In genomic region chr2:72919414-72920316, GRCh38 we compare ENCODE assay signal across 9 cellular contexts. TPM values are rescaled to one million over a fixed set of nuclear protein-coding genes. Genes with fewer than 3 reads are reported as not detected.
DNase-seq lines count a peak whose midpoint lies in the region; ATAC-seq and TF ChIP-seq lines count a peak whose summit lies in the region.
"Had no signal": no experiment of that assay in that cellular context is flagged by ENCODE, and none has a peak within 500 bp of the region (broad histone marks: within the 10 kb centered on the region; RNA-seq: fewer than 3 reads in every experiment).

No MANE protein-coding gene starts in this region.

- no TSS peak for BruUV-seq in IMR-90 (replicated peaks; lab: Mats Ljungman, UMichigan)

- H2AFZ ChIP-seq in IMR-90 (replicated peaks; ENCODE audit: low read length, poor library complexity) (no peak overlapping the region), neuronal stem cell (ENCODE audit: low read length) (peak overlapping the region; percentile 88)

- H3K23ac ChIP-seq in IMR-90 (ENCODE audit: low read depth, low read length): no peak overlapping the region; the same call in none of the 2 replicates
- H3K23ac ChIP-seq in neuronal stem cell (ENCODE audit: low read depth, low read length, poor library complexity): no peak overlapping the region

- no peak overlapping the region for H2BK12ac ChIP-seq in neuronal stem cell (ENCODE audit: low read length)

- H3K9me1 ChIP-seq in IMR-90 (ENCODE audit: insufficient read depth, low read length): no peaks in the 10 kb centered on the region

- no peak overlapping the region for H2BK120ac ChIP-seq in IMR-90 (ENCODE audit: low read depth, low read length)
- H2BK120ac ChIP-seq in neuronal stem cell (ENCODE audit: low read depth, low read length): no peak overlapping the region

- POLR2A ChIA-PET in IMR-90 (lab: Charles Lee; ENCODE audit: unreplicated experiment): no interaction called here

- H3K36me3 ChIP-seq in IMR-90 (ENCODE audit: control insufficient read depth, insufficient read depth, low read length) (no peaks in the 10 kb centered on the region), neuronal stem cell (replicated peaks in 1 of 2; ENCODE audit: control insufficient read depth in 2 of 2, insufficient read depth in 2 of 2, low read length in 2 of 2) (peaks cover 0 to 2% of the 10 kb centered on the region in 2 donors)

- H2AK5ac ChIP-seq in IMR-90 (ENCODE audit: low read depth, low read length) (no peak overlapping the region), neuronal stem cell (ENCODE audit: low read depth, low read length) (no peak overlapping the region)

- no peak overlapping the region for H2BK5ac ChIP-seq in IMR-90 (ENCODE audit: low read depth, low read length, poor library complexity, severe bottlenecking)
- no peak overlapping the region for H2BK5ac ChIP-seq in neuronal stem cell (ENCODE audit: low read length)

- H4K91ac ChIP-seq in IMR-90 (ENCODE audit: insufficient read depth, low read depth, low read length) (no peak overlapping the region), neuronal stem cell (ENCODE audit: low read depth, low read length, poor library complexity) (no peak overlapping the region)

- TF ChIP-seq RAD21 in IMR-90 (IDR thresholded peaks at IDR 0.05; ENCODE audit: low read length): no peak

- intact Hi-C loops in IMR-90 (cut with micrococcal nuclease): no loop called here

- H4K8ac ChIP-seq in IMR-90 (ENCODE audit: low read depth in 2 of 2, low read length in 2 of 2): no peak overlapping the region
- H4K8ac ChIP-seq in neuronal stem cell (ENCODE audit: low read depth, low read length): no peak overlapping the region

- H3K56ac ChIP-seq in IMR-90 (ENCODE audit: extremely low read depth, insufficient read depth, low read length): no peak overlapping the region

- H3K18ac ChIP-seq in IMR-90 (ENCODE audit: low read depth, low read length) (no peak overlapping the region), neuronal stem cell (ENCODE audit: low read length) (peak overlapping the region; percentile 88)

- H3K27ac ChIP-seq in IMR-90 (ENCODE audit: insufficient read depth, low read length) (no peak overlapping the region), neuronal stem cell (replicated peaks; ENCODE audit: low read length) (no peak overlapping the region)

- WGBS in IMR-90 (ENCODE audit: extremely low coverage in 2 of 2, insufficient read length in 1 of 2), 2 experiments: 2% methylated on average over 28 of the region's 48 CpGs; no CpG with 5 or more reads in 1 of the 2 experiments
- no CpG with 5 or more reads among the region's 48 CpGs for WGBS in neuronal stem cell (ENCODE audit: extremely low coverage in 2 of 2, insufficient read length in 2 of 2, insufficient replicate concordance in 1 of 2), 2 donors

- H3K36me3 Mint-ChIP-seq in effector memory CD8-positive, alpha-beta T cell (ENCODE audit: insufficient read depth): peaks cover 10% of the 10 kb centered on the region

- dilution Hi-C loops in IMR-90 (cut with HindIII; ENCODE audit: low sequenced_read_pairs, unreplicated experiment): no loop called here

- H3K14ac ChIP-seq in IMR-90 (replicated peaks; ENCODE audit: low read depth, low read length) (no peak overlapping the region), neuronal stem cell (ENCODE audit: low read length) (no peak overlapping the region)

- H3K4me1 ChIP-seq in IMR-90 (ENCODE audit: control insufficient read depth, insufficient read depth, low read length) (peaks cover 2% of the 10 kb centered on the region; the same call in 1 of the 2 replicates), neuronal stem cell (ENCODE audit: control insufficient read depth in 2 of 2, insufficient read depth in 1 of 2, low read depth in 1 of 2, low read length in 2 of 2) (peaks cover 10 to 26% of the 10 kb centered on the region in 2 donors)

- no peak overlapping the region for H3K9ac ChIP-seq in IMR-90 (ENCODE audit: low read depth, low read length)
- H3K9ac ChIP-seq in neuronal stem cell (ENCODE audit: low read depth, low read length, poor library complexity): peak overlapping the region; percentile 87

- H3K27me3 ChIP-seq in IMR-90 (ENCODE audit: control insufficient read depth, insufficient read depth, low read length) (peaks cover 99% of the 10 kb centered on the region), neuronal stem cell (ENCODE audit: control insufficient read depth in 3 of 3, insufficient read depth in 3 of 3, low read depth in 1 of 3, low read length in 3 of 3) (peaks cover 29 to 98% (median 91%) of the 10 kb centered on the region in 3 experiments)

- H3K9me3 Mint-ChIP-seq in effector memory CD8-positive, alpha-beta T cell: no peaks in the 10 kb centered on the region
- H3K9me3 Mint-ChIP-seq: activated CD8-positive, alpha-beta T cell treated with anti-CD3 and anti-CD28 coated beads for 36 hours had no signal

- H3K9me3 ChIP-seq in IMR-90 (ENCODE audit: control insufficient read depth, insufficient read depth, low read length) (peaks cover 32% of the 10 kb centered on the region), neuronal stem cell (replicated peaks in 1 of 2; ENCODE audit: control insufficient read depth in 2 of 2, insufficient read depth in 1 of 2, low read depth in 1 of 2, low read length in 2 of 2) (peaks cover 7% of the 10 kb centered on the region in 2 donors)

- TF ChIP-seq POLR2A in IMR-90 (IDR thresholded peaks at IDR 0.05; ENCODE audit: low read depth, low read length): no peak

- peaks cover 69 to 89% of the 10 kb centered on the region in 2 donors for H3K27me3 Mint-ChIP-seq in effector memory CD8-positive, alpha-beta T cell

- H3K27ac Mint-ChIP-seq in effector memory CD8-positive, alpha-beta T cell: no peak overlapping the region
- H3K27ac Mint-ChIP-seq: activated CD8-positive, alpha-beta T cell treated with anti-CD3 and anti-CD28 coated beads for 36 hours had no signal

- H3K4me1 Mint-ChIP-seq in effector memory CD8-positive, alpha-beta T cell (ENCODE audit: low read depth in 2 of 2): peaks cover 10 to 30% of the 10 kb centered on the region in 2 donors

- H3K4me2 ChIP-seq in IMR-90 (ENCODE audit: low read depth, low read length) (peak overlapping the region; percentile 59), neuronal stem cell (ENCODE audit: insufficient read depth, low read length, poor library complexity, severe bottlenecking) (peak overlapping the region; percentile 90)

- DNase-seq in D341Med (ENCODE audit: low spot score) (peak; percentile 66), IMR-90 (no peak), neuronal stem cell (ENCODE audit: low spot score) (no peak), NCI-H1436 (lab: John Stamatoyannopoulos, UW) (no peak), SIG-M5 treated with dmso at 0.1 percent for 504 hours (lab: John Stamatoyannopoulos, UW; ENCODE audit: unreplicated experiment) (no peak)
- no peak for DNase-seq in effector memory CD8-positive, alpha-beta T cell
- DNase-seq: PC-3 had no signal

- CTCF ChIA-PET in IMR-90 (lab: Yijun Ruan, JAX): interaction anchor here (0.6 kb wide), 1 partner anchor 50 kb away, joined by 3 read pairs; no protein-coding TSS in a partner anchor

- H3K4ac ChIP-seq in IMR-90 (ENCODE audit: low read depth, low read length) (no peak overlapping the region), neuronal stem cell (ENCODE audit: low read length) (no peak overlapping the region)

- H3K4me3 ChIP-seq in IMR-90 (ENCODE audit: insufficient read depth, low read depth, low read length) (no peak overlapping the region), neuronal stem cell (ENCODE audit: low read length in 2 of 2) (peak overlapping the region in 1 of 2 donors; percentile 72)

- H3K79me1 ChIP-seq in IMR-90 (ENCODE audit: low read depth in 1 of 2, low read length in 2 of 2): no peaks in the 10 kb centered on the region
- peaks cover 9% of the 10 kb centered on the region for H3K79me1 ChIP-seq in neuronal stem cell (ENCODE audit: low read depth, low read length)

- peak overlapping the region; percentile 57 to 75 for H3K4me3 Mint-ChIP-seq in effector memory CD8-positive, alpha-beta T cell

- H4K20me1 ChIP-seq in IMR-90 (ENCODE audit: insufficient read depth, low read length): peaks cover 43% of the 10 kb centered on the region

- TF ChIP-seq CTCF in IMR-90 (conservative IDR thresholded peaks at IDR 0.05; ENCODE audit: low read depth, low read length): no peak

- no peak overlapping the region for H2AK9ac ChIP-seq in IMR-90 (replicated peaks; ENCODE audit: low read depth, low read length, poor library complexity)

- in situ Hi-C loops in IMR-90 (cut with MboI; ENCODE audit: low sequenced_read_pairs): no loop called here

- ATAC-seq in IMR-90 (ENCODE audit: low read depth) (no peak; the same call in 1 of the 2 replicates), HG02840 (IDR thresholded peaks at IDR 0.05; ENCODE audit: low FRiP score, unreplicated experiment) (no peak)
- ATAC-seq in effector memory CD8-positive, alpha-beta T cell (replicated peaks): no peak
- ATAC-seq: PC-3 had no signal

- H2BK20ac ChIP-seq in IMR-90 (ENCODE audit: low read depth, low read length): no peak overlapping the region

- H4K5ac ChIP-seq in IMR-90 (ENCODE audit: low read depth, low read length): no peak overlapping the region

- H2BK15ac ChIP-seq in IMR-90 (ENCODE audit: low read depth, low read length) (no peak overlapping the region), neuronal stem cell (ENCODE audit: low read length) (no peak overlapping the region)

TF ChIP-seq in IMR-90, 13 proteins besides CTCF, POLR2A, EP300 and RAD21:
- TF ChIP-seq FOS (IDR thresholded peaks at IDR 0.05; ENCODE audit: low read depth, low read length) (no peak), MAFK (IDR thresholded peaks at IDR 0.05; ENCODE audit: low read depth, low read length) (peak; percentile 52)

RNA-seq across cellular contexts. Expression of gene EMX1, which starts 2.3 kb away (rescaled TPM):
- total RNA-seq in IMR-90 (2012; rRNA removed): not detected in 2 replicates
- polyA plus RNA-seq in IMR-90 (2012; rRNA removed): not detected in 2 replicates
- polyA plus RNA-seq in IMR-90 (2012; cell fraction: cytosol; rRNA removed): not detected in 2 replicates
- polyA plus RNA-seq in IMR-90 (2012; cell fraction: nucleus; rRNA removed; ENCODE audit: low replicate concordance): not detected in 2 replicates
- 29.5 TPM for polyA plus RNA-seq in neuronal stem cell (2013, experiment 1 of 2)
- 28.8 TPM for polyA plus RNA-seq in neuronal stem cell (2013, experiment 2 of 2)
- total RNA-seq: activated CD8-positive, alpha-beta T cell treated with anti-CD3 and anti-CD28 coated beads for 36 hours; PC-3 had no signal

RNA-seq across cellular contexts. Expression of gene SPR, which starts 32.5 kb away (rescaled TPM):
- 15.8 and 17.4 TPM in 2 replicates for total RNA-seq in IMR-90 (2012; rRNA removed)
- 14.3 and 14.9 TPM in 2 replicates for polyA plus RNA-seq in IMR-90 (2012; rRNA removed)
- polyA plus RNA-seq in IMR-90 (2012; cell fraction: cytosol; rRNA removed): 17.3 and 23.3 TPM in 2 replicates
- 4.1 and 5.8 TPM in 2 replicates for polyA plus RNA-seq in IMR-90 (2012; cell fraction: nucleus; rRNA removed; ENCODE audit: low replicate concordance)
- 3.7 TPM for polyA plus RNA-seq in neuronal stem cell (2013, experiment 1 of 2)
- polyA plus RNA-seq in neuronal stem cell (2013, experiment 2 of 2): 4.0 TPM
